9 cellular contexts compared by ENCODE assay signal in genomic region chr1:229714964-229715603, GRCh38.
DNase-seq lines count a peak whose midpoint lies in the region; ATAC-seq, FAIRE-seq and TF ChIP-seq lines count a peak whose summit lies in the region.
"Had no signal": no experiment of that assay in that cellular context is flagged by ENCODE, and none has a peak within 500 bp of the region (broad histone marks: within the 10 kb centered on the region; RNA-seq: fewer than 3 reads in every experiment).

No MANE protein-coding gene starts in this region.

- peak; percentile 61 for TF ChIP-seq CTCF in NB4 (IDR thresholded peaks at IDR 0.05; ENCODE audit: low read depth, low read length)
- no peak for TF ChIP-seq CTCF in omental fat pad (IDR thresholded peaks at IDR 0.05)
- TF ChIP-seq CTCF in uterus (IDR thresholded peaks at IDR 0.05) = no peak

- no peak overlapping the region for H3K4me3 Mint-ChIP-seq in activated T-cell treated with anti-CD3 and anti-CD28 coated beads, Interleukin-2, amount 50 U/mL, for 4 hours
- H3K4me3 Mint-ChIP-seq: immature natural killer cell had no signal

- no peaks in the 10 kb centered on the region for H3K9me3 Mint-ChIP-seq in activated T-cell treated with anti-CD3 and anti-CD28 coated beads, Interleukin-2, amount 50 U/mL, for 4 hours

- H3K36me3 ChIP-seq in mesenchymal stem cell (ENCODE audit: control insufficient read depth in 1 of 2, insufficient read depth in 2 of 2, low read depth in 1 of 2, low read length in 2 of 2) = no peaks in the 10 kb centered on the region
- H3K36me3 ChIP-seq in uterus = no peaks in the 10 kb centered on the region

- H2BK12ac ChIP-seq in mesenchymal stem cell (ENCODE audit: low read length in 2 of 2) = no peak overlapping the region

- intact Hi-C loops in uterus (cut with DNase I; ENCODE audit: low total_unique reads) = no loop called here

- H3K4me3 ChIP-seq in NB4 (ENCODE audit: low read depth, low read length) (no peak overlapping the region), mesenchymal stem cell (ENCODE audit: insufficient read depth in 1 of 2, low read depth in 1 of 2, low read length in 2 of 2) (no peak overlapping the region), uterus (no peak overlapping the region)

- no peak overlapping the region for H3K18ac ChIP-seq in mesenchymal stem cell (ENCODE audit: low read depth in 1 of 2, low read length in 2 of 2)

- H3K27me3 ChIP-seq in mesenchymal stem cell (ENCODE audit: control insufficient read depth in 1 of 2, insufficient read depth in 1 of 2, low read length in 2 of 2) (no peaks in the 10 kb centered on the region), uterus (no peaks in the 10 kb centered on the region)

- H3K9ac ChIP-seq in mesenchymal stem cell (ENCODE audit: low read length) = no peak overlapping the region

- H4K8ac ChIP-seq in mesenchymal stem cell (ENCODE audit: low read length) = no peak overlapping the region

- no peak overlapping the region for H2AFZ ChIP-seq in mesenchymal stem cell (ENCODE audit: low read depth, low read length)

- no peak overlapping the region for H3K4me2 ChIP-seq in mesenchymal stem cell (ENCODE audit: low read length, poor library complexity, severe bottlenecking)

- no peak overlapping the region for H2BK120ac ChIP-seq in mesenchymal stem cell (ENCODE audit: low read depth, low read length)

- peak in 1 of 2 donors; percentile 38 for ATAC-seq in activated T-cell treated with anti-CD3 and anti-CD28 coated beads, Interleukin-2, amount 50 U/mL, for 4 hours
- no peak for ATAC-seq in omental fat pad (ENCODE audit: low FRiP score)

- DNase-seq in AG20443 (ENCODE audit: low spot score) (peak; percentile 25), GM19239 (ENCODE audit: insufficient read length, low spot score) (no peak), NB4 (ENCODE audit: low read depth) (peak; percentile 51), mesenchymal stem cell (peak; percentile 11), omental fat pad (ENCODE audit: low spot score) (no peak), NCI-H187 (lab: John Stamatoyannopoulos, UW) (no peak), uterus (no peak)
- DNase-seq in activated T-cell treated with anti-CD3 and anti-CD28 coated beads, Interleukin-2, amount 50 U/mL, for 4 hours = peak; percentile 12

- H3K79me1 ChIP-seq in mesenchymal stem cell (replicated peaks; ENCODE audit: low read length, poor library complexity, severe bottlenecking) = no peaks in the 10 kb centered on the region

- TF ChIP-seq POLR2A in NB4 (IDR thresholded peaks at IDR 0.05; ENCODE audit: extremely low read depth, insufficient read length) (no peak), uterus (IDR thresholded peaks at IDR 0.05) (no peak)

- FAIRE-seq in GM19239 (lab: Jason Lieb, UNC) = peak; percentile 95

- H3K4me1 Mint-ChIP-seq in activated T-cell treated with anti-CD3 and anti-CD28 coated beads, Interleukin-2, amount 50 U/mL, for 4 hours (ENCODE audit: low read depth) = no peaks in the 10 kb centered on the region
- H3K4me1 Mint-ChIP-seq: immature natural killer cell had no signal

- H3K27ac ChIP-seq in mesenchymal stem cell (ENCODE audit: low read length, poor library complexity, severe bottlenecking) (peak overlapping the region; percentile 91), uterus (no peak overlapping the region)

- no peak overlapping the region for H2BK15ac ChIP-seq in mesenchymal stem cell (ENCODE audit: low read depth, poor library complexity, severe bottlenecking)

- peaks cover 5% of the 10 kb centered on the region for H3K27me3 Mint-ChIP-seq in activated T-cell treated with anti-CD3 and anti-CD28 coated beads, Interleukin-2, amount 50 U/mL, for 4 hours (ENCODE audit: low read depth)

- no peak overlapping the region for H3K23ac ChIP-seq in mesenchymal stem cell (ENCODE audit: low read length in 2 of 2)

- H2AK5ac ChIP-seq in mesenchymal stem cell (ENCODE audit: low read length, severe bottlenecking) = peak overlapping the region; percentile 75

- H3K14ac ChIP-seq in mesenchymal stem cell (ENCODE audit: low read length in 2 of 2) = no peak overlapping the region

- H4K91ac ChIP-seq in mesenchymal stem cell (ENCODE audit: low read length) = no peak overlapping the region

- no peak overlapping the region for H3K4ac ChIP-seq in mesenchymal stem cell (ENCODE audit: low read depth in 1 of 2, low read length in 2 of 2)

- peaks cover 8% of the 10 kb centered on the region for H3K4me1 ChIP-seq in mesenchymal stem cell (ENCODE audit: control insufficient read depth, insufficient read depth, low read depth, low read length)
- H3K4me1 ChIP-seq in uterus = no peaks in the 10 kb centered on the region

- H2BK5ac ChIP-seq in mesenchymal stem cell (ENCODE audit: low read depth, low read length, poor library complexity, severe bottlenecking) = no peak overlapping the region

- WGBS in mesenchymal stem cell = 77% methylated on average over 8 of the region's 8 CpGs

- H3K9me3 ChIP-seq in mesenchymal stem cell (ENCODE audit: control insufficient read depth, low read length) (no peaks in the 10 kb centered on the region), uterus (no peaks in the 10 kb centered on the region)

- H3K36me3 Mint-ChIP-seq in activated T-cell treated with anti-CD3 and anti-CD28 coated beads, Interleukin-2, amount 50 U/mL, for 4 hours (ENCODE audit: insufficient read depth) = no peaks in the 10 kb centered on the region
- H3K36me3 Mint-ChIP-seq: immature natural killer cell had no signal

Comparison
In these comparisons a context has a peak if more than half of its experiments do, and no peak if none do; other contexts are left out.
1. DNase-seq: peak in AG20443 (single experiment), NB4 (single experiment), activated T-cell treated with anti-CD3 and anti-CD28 coated beads, Interleukin-2, amount 50 U/mL, for 4 hours (single experiment) and mesenchymal stem cell (single experiment); none in GM19239 (single experiment), omental fat pad (single experiment), NCI-H187 (0 of 2) and uterus (0 of 2).